In genomic region chr3:97996988-97997387, GRCh38 we compare ENCODE assay signal across 19 cellular contexts. TPM values are rescaled to one million over a fixed set of nuclear protein-coding genes. Genes with fewer than 3 reads are reported as not detected.
DNase-seq lines count a peak whose midpoint lies in the region; ATAC-seq, FAIRE-seq and TF ChIP-seq lines count a peak whose summit lies in the region.
"Had no signal": no experiment of that assay in that cellular context is flagged by ENCODE, and none has a peak within 500 bp of the region (broad histone marks: within the 10 kb centered on the region; RNA-seq: fewer than 3 reads in every experiment).

No MANE protein-coding gene starts in this region.

- H3K79me2 ChIP-seq in Karpas-422 (ENCODE audit: low read length), result no peaks in the 10 kb centered on the region

- H3K9ac ChIP-seq in Karpas-422 (ENCODE audit: low read length), result no peak overlapping the region
- no peak overlapping the region for H3K9ac ChIP-seq in kidney (ENCODE audit: low read length in 2 of 2)

- H3K4me1 ChIP-seq in Karpas-422 (ENCODE audit: low read length), result no peaks in the 10 kb centered on the region
- no peaks in the 10 kb centered on the region for H3K4me1 ChIP-seq in kidney (ENCODE audit: control insufficient read depth in 1 of 2, insufficient read depth in 1 of 2, low read depth in 1 of 2, low read length in 2 of 2)

- H3K36me3 ChIP-seq in Karpas-422 (ENCODE audit: insufficient read depth, low read length), result no peaks in the 10 kb centered on the region
- no peaks in the 10 kb centered on the region for H3K36me3 ChIP-seq in kidney (ENCODE audit: control insufficient read depth in 1 of 2, insufficient read depth in 2 of 2, low read length in 2 of 2)

- H3K9me3 ChIP-seq in Karpas-422 (ENCODE audit: low read length) (no peaks in the 10 kb centered on the region), kidney (ENCODE audit: control insufficient read depth in 1 of 2, low read length in 2 of 2) (no peaks in the 10 kb centered on the region)
- H3K9me3 ChIP-seq: A549 had no signal

- no peak for DNase-seq in Karpas-422
- peak; percentile 22 for DNase-seq in RPMI8226
- no peak for DNase-seq in kidney
- no peak for DNase-seq in DMS153 treated with DMSO at 0.1 percent for 48 hours (lab: John Stamatoyannopoulos, UW; ENCODE audit: unreplicated experiment)
- DNase-seq in kidney glomerular epithelial cell (lab: John Stamatoyannopoulos, UW), result no peak
- no peak for DNase-seq in occipital lobe (lab: John Stamatoyannopoulos, UW)
- DNase-seq: DMS153, H9, NCI-H1417 treated with DMSO at 0.1 percent for 48 hours, NCI-H2029, NCI-H2171 treated with DMSO at 0.1 percent for 48 hours, NCI-H510A, NCI-H82 had no signal

- H3K27ac ChIP-seq in Karpas-422 (ENCODE audit: low read length), result no peak overlapping the region
- H3K27ac ChIP-seq in kidney (ENCODE audit: low read depth in 2 of 2, low read length in 2 of 2), result no peak overlapping the region
- H3K27ac ChIP-seq: A549, C4-2B had no signal

- no peaks in the 10 kb centered on the region for H4K20me1 ChIP-seq in Karpas-422 (ENCODE audit: insufficient read depth, low read depth, low read length)

- TF ChIP-seq CTCF in kidney (IDR thresholded peaks at IDR 0.05; ENCODE audit: borderline replicate concordance, extremely low read depth, insufficient read depth), result no peak

- ATAC-seq in GM18867 (IDR thresholded peaks at IDR 0.05; ENCODE audit: unreplicated experiment), result peak; percentile 59
- ATAC-seq: A549 had no signal

- H3K4me3 ChIP-seq in Karpas-422 (ENCODE audit: low read length) (no peak overlapping the region), kidney (ENCODE audit: low read length in 2 of 2) (no peak overlapping the region)
- H3K4me3 ChIP-seq: A549 had no signal

- intact Hi-C loops in kidney (cut with DNase I), result no loop called here

- H3K9me2 ChIP-seq in Karpas-422 (replicated peaks; ENCODE audit: insufficient read depth, low read length), result no peaks in the 10 kb centered on the region

- no peaks in the 10 kb centered on the region for H3K27me3 ChIP-seq in Karpas-422 (ENCODE audit: low read length)

- peak overlapping the region; percentile 82; the same call in 1 of the 2 replicates for H2AFZ ChIP-seq in Karpas-422 (ENCODE audit: low read length)

- no peak overlapping the region for H3K4me2 ChIP-seq in Karpas-422 (ENCODE audit: low read depth, low read length, poor library complexity, severe bottlenecking)
- H3K4me2 ChIP-seq: A549 had no signal

- FAIRE-seq in kidney (lab: Jason Lieb, UNC), result peak; percentile 13
- FAIRE-seq: A549, HTR-8/SVneo had no signal

RNA-seq across cellular contexts. Expression of gene RIOX2, which starts 24.8 kb away (rescaled TPM):
- 53.1 and 55.6 TPM in 2 replicates for total RNA-seq in Karpas-422 (2014; rRNA removed; shearing (Covaris generic); ENCODE audit: low replicate concordance)
- total RNA-seq in kidney (26.7 TPM), occipital lobe (17.5 TPM)
- polyA plus RNA-seq in kidney (ENCODE audit: insufficient read depth, low read depth, low replicate concordance), result 19.8 TPM

RNA-seq across cellular contexts. Expression of gene GABRR3, which starts 38.1 kb away (rescaled TPM):
- not detected in 2 replicates for total RNA-seq in Karpas-422 (2014; rRNA removed; shearing (Covaris generic); ENCODE audit: low replicate concordance)
- not detected for total RNA-seq in kidney
- polyA plus RNA-seq in kidney (ENCODE audit: insufficient read depth, low read depth, low replicate concordance), result not detected
- not detected for total RNA-seq in occipital lobe
- total RNA-seq: H9, MCF 10A, RPMI7951 had no signal
- polyA plus RNA-seq: A549 had no signal
